Comparison of ENCODE assay signal across 7 cellular contexts in the genomic region with DNA sequence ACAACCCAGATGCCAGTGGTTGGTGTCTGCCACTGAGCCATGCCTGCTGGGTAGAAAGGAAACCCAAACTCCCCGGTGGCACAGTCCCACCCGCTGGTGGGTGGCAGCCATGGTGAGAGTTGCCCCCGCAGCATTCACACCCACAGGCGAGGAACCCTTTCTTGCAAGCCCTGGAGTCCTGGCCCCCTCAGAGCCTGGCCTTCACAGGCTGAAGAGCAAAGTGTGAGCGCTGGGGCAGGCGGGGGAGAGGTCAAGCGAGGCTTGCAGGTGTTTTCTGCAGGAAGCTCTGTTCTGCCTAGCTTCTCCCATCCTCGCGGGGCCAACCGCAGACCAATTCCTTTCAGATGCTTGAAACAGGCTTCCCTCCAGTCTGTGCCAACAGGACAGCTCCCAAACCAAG. TPM values are rescaled to one million over a fixed set of nuclear protein-coding genes. Genes with fewer than 3 reads are reported as not detected.
DNase-seq lines count a peak whose midpoint lies in the region; ATAC-seq, FAIRE-seq and TF ChIP-seq lines count a peak whose summit lies in the region.
"Not testable (repeated sequence)": the region's sequence is repeated elsewhere in the genome, so short reads cannot be mapped to it uniquely, and the experiment has no call there.

No MANE protein-coding gene starts in this region.

- H3K27ac ChIP-seq in CD8-positive, alpha-beta T cell (ENCODE audit: low read depth, low read length) = not testable (repeated sequence)
- peak overlapping the region; percentile 68; the same call in 1 of the 2 replicates for H3K27ac ChIP-seq in MM.1S (ENCODE audit: low read length)

- DNase-seq in CD8-positive, alpha-beta T cell = peak in 1 of 7 experiments; percentile 17
- not testable (repeated sequence) for DNase-seq in GM18507 (ENCODE audit: extremely low spot score, insufficient read length, low read depth); activated B cell treated with CpG ODN at 0.5 μM for 24 hours; natural killer cell treated with Interleukin-12 subunit alpha and Interleukin-12 subunit beta and Interleukin-15 and Interleukin-18, amount 100 ng/mL, for 72 hours (ENCODE audit: low spot score)
- DNase-seq in MM.1S (peak; percentile 35), cardiac septum (ENCODE audit: low spot score) (peak; percentile 54)

- not testable (repeated sequence) for H3K9me3 Mint-ChIP-seq in CD8-positive, alpha-beta T cell; activated B cell treated with CpG ODN at 0.5 μM for 24 hours; natural killer cell treated with Interleukin-12 subunit alpha and Interleukin-12 subunit beta and Interleukin-15 and Interleukin-18, amount 100 ng/mL, for 72 hours; stimulated activated memory B cell treated with anti-CD40 and anti-IgM and Interleukin-4, amounts not matched to agents 10 μg/mL and 1 μg/mL and 100 μg/mL, for 72 hours

- H3K36me3 ChIP-seq in CD8-positive, alpha-beta T cell (ENCODE audit: insufficient read depth, low read length); MM.1S (replicated peaks; ENCODE audit: insufficient read depth, low read length): not testable (repeated sequence)

- not testable (repeated sequence) for H3K4me3 ChIP-seq in CD8-positive, alpha-beta T cell (ENCODE audit: low read depth, low read length); MM.1S (ENCODE audit: low read length)

- intact Hi-C loops in CD8-positive, alpha-beta T cell (cut with DNase I, micrococcal nuclease); activated B cell treated with CpG ODN at 0.5 μM for 24 hours (cut with micrococcal nuclease); cardiac septum (cut with DNase I): not testable (repeated sequence)

- H3F3A ChIP-seq in MM.1S (ENCODE audit: insufficient read depth, low read length) = not testable (repeated sequence)

- H3K9me3 ChIP-seq in CD8-positive, alpha-beta T cell (ENCODE audit: low read length); MM.1S (replicated peaks; ENCODE audit: insufficient read depth, low read length): not testable (repeated sequence)

- FAIRE-seq in GM18507 (lab: Jason Lieb, UNC) = peak; percentile 54

- POLR2A ChIA-PET in CD8-positive, alpha-beta T cell (lab: Charles Lee); activated B cell treated with CpG ODN at 0.5 μM for 24 hours (lab: Charles Lee): not testable (repeated sequence)

- CTCF ChIA-PET in CD8-positive, alpha-beta T cell (lab: Charles Lee); activated B cell treated with CpG ODN at 0.5 μM for 24 hours (lab: Charles Lee): not testable (repeated sequence)

- not testable (repeated sequence) for H3K9me2 ChIP-seq in MM.1S (replicated peaks; ENCODE audit: insufficient read depth, low read length)

- not testable (repeated sequence) for H3K27me3 ChIP-seq in CD8-positive, alpha-beta T cell (ENCODE audit: insufficient read depth, low read length); MM.1S (replicated peaks; ENCODE audit: insufficient read depth, low read length)

- peak overlapping the region; percentile 57; the same call in 1 of the 2 replicates for H3K4me2 ChIP-seq in MM.1S (ENCODE audit: low read depth, low read length)

- not testable (repeated sequence) for H3K4me3 Mint-ChIP-seq in CD8-positive, alpha-beta T cell; activated B cell treated with CpG ODN at 0.5 μM for 24 hours; natural killer cell treated with Interleukin-12 subunit alpha and Interleukin-12 subunit beta and Interleukin-15 and Interleukin-18, amount 100 ng/mL, for 72 hours; stimulated activated memory B cell treated with anti-CD40 and anti-IgM and Interleukin-4, amounts not matched to agents 10 μg/mL and 1 μg/mL and 100 μg/mL, for 72 hours

- H3K27ac Mint-ChIP-seq in CD8-positive, alpha-beta T cell; activated B cell treated with CpG ODN at 0.5 μM for 24 hours; natural killer cell treated with Interleukin-12 subunit alpha and Interleukin-12 subunit beta and Interleukin-15 and Interleukin-18, amount 100 ng/mL, for 72 hours; stimulated activated memory B cell treated with anti-CD40 and anti-IgM and Interleukin-4, amounts not matched to agents 10 μg/mL and 1 μg/mL and 100 μg/mL, for 72 hours: not testable (repeated sequence)

- not testable (repeated sequence) for H3K79me2 ChIP-seq in MM.1S (ENCODE audit: low read length)

- H4K20me1 ChIP-seq in MM.1S (ENCODE audit: insufficient read depth, low read length) = not testable (repeated sequence)

- H2AFZ ChIP-seq in MM.1S (ENCODE audit: low read length) = not testable (repeated sequence)

- not testable (repeated sequence) for H3K9ac ChIP-seq in MM.1S (ENCODE audit: low read length)

- not testable (repeated sequence) for H3K4me1 ChIP-seq in CD8-positive, alpha-beta T cell (ENCODE audit: insufficient read depth, low read length)
- peaks cover 12% of the 10 kb centered on the region for H3K4me1 ChIP-seq in MM.1S (ENCODE audit: low read length)

- H3K27me3 Mint-ChIP-seq in CD8-positive, alpha-beta T cell (ENCODE audit: low read depth); activated B cell treated with CpG ODN at 0.5 μM for 24 hours; natural killer cell treated with Interleukin-12 subunit alpha and Interleukin-12 subunit beta and Interleukin-15 and Interleukin-18, amount 100 ng/mL, for 72 hours; stimulated activated memory B cell treated with anti-CD40 and anti-IgM and Interleukin-4, amounts not matched to agents 10 μg/mL and 1 μg/mL and 100 μg/mL, for 72 hours: not testable (repeated sequence)

- not testable (repeated sequence) for H3K4me1 Mint-ChIP-seq in CD8-positive, alpha-beta T cell (ENCODE audit: low read depth)
- H3K4me1 Mint-ChIP-seq in activated B cell treated with CpG ODN at 0.5 μM for 24 hours = peaks cover 20% of the 10 kb centered on the region
- peaks cover 15 to 21% of the 10 kb centered on the region in 2 donors for H3K4me1 Mint-ChIP-seq in natural killer cell treated with Interleukin-12 subunit alpha and Interleukin-12 subunit beta and Interleukin-15 and Interleukin-18, amount 100 ng/mL, for 72 hours (ENCODE audit: low read depth in 2 of 2)
- H3K4me1 Mint-ChIP-seq in stimulated activated memory B cell treated with anti-CD40 and anti-IgM and Interleukin-4, amounts not matched to agents 10 μg/mL and 1 μg/mL and 100 μg/mL, for 72 hours = peaks cover 24% of the 10 kb centered on the region

- H3K36me3 Mint-ChIP-seq in CD8-positive, alpha-beta T cell = peaks cover 38% of the 10 kb centered on the region
- peaks cover 46% of the 10 kb centered on the region for H3K36me3 Mint-ChIP-seq in activated B cell treated with CpG ODN at 0.5 μM for 24 hours (ENCODE audit: low read depth)
- H3K36me3 Mint-ChIP-seq in natural killer cell treated with Interleukin-12 subunit alpha and Interleukin-12 subunit beta and Interleukin-15 and Interleukin-18, amount 100 ng/mL, for 72 hours = not testable (repeated sequence)
- H3K36me3 Mint-ChIP-seq in stimulated activated memory B cell treated with anti-CD40 and anti-IgM and Interleukin-4, amounts not matched to agents 10 μg/mL and 1 μg/mL and 100 μg/mL, for 72 hours = peaks cover 46% of the 10 kb centered on the region

- ATAC-seq in CD8-positive, alpha-beta T cell = peak; percentile 69
- ATAC-seq in activated B cell treated with CpG ODN at 0.5 μM for 24 hours (ENCODE audit: low read depth) = peak; percentile 49
- ATAC-seq in natural killer cell treated with Interleukin-12 subunit alpha and Interleukin-12 subunit beta and Interleukin-15 and Interleukin-18, amount 100 ng/mL, for 72 hours = peak; percentile 56 to 80
- peak; percentile 58 for ATAC-seq in stimulated activated memory B cell treated with anti-CD40 and anti-IgM and Interleukin-4, amounts not matched to agents 10 μg/mL and 1 μg/mL and 100 μg/mL, for 72 hours

- TF ChIP-seq CTCF in CD8-positive, alpha-beta T cell (IDR thresholded peaks at IDR 0.05); MM.1S (IDR thresholded peaks at IDR 0.05; ENCODE audit: low read length); activated B cell treated with CpG ODN at 0.5 μM for 24 hours (IDR thresholded peaks at IDR 0.05): not testable (repeated sequence)

RNA-seq across cellular contexts. Expression of a gene that starts 19.0 kb away (rescaled TPM):
- total RNA-seq in CD8-positive, alpha-beta T cell = 10 to 100 TPM; 31.3 to 37.6 TPM
- 64.5 and 75.7 TPM in 2 replicates for total RNA-seq in activated B cell treated with CpG ODN at 0.5 μM for 24 hours
- total RNA-seq in cardiac septum = 20.0 TPM
- 100 to 1,000 TPM in 1 of 2 donors, 10 to 100 TPM in 1; 79.1 to 102 TPM for total RNA-seq in natural killer cell treated with Interleukin-12 subunit alpha and Interleukin-12 subunit beta and Interleukin-15 and Interleukin-18, amount 100 ng/mL, for 72 hours

RNA-seq across cellular contexts. Expression of a gene that starts 38.9 kb away (rescaled TPM):
- 100 to 1,000 TPM; 127 to 132 TPM for total RNA-seq in CD8-positive, alpha-beta T cell
- total RNA-seq in activated B cell treated with CpG ODN at 0.5 μM for 24 hours (44.1 and 62.4 TPM in 2 replicates), cardiac septum (30.5 TPM)
- 10 to 100 TPM; 63.1 to 68.1 TPM for total RNA-seq in natural killer cell treated with Interleukin-12 subunit alpha and Interleukin-12 subunit beta and Interleukin-15 and Interleukin-18, amount 100 ng/mL, for 72 hours
